ENCODE assay signal across 15 cellular contexts in the genomic region with DNA sequence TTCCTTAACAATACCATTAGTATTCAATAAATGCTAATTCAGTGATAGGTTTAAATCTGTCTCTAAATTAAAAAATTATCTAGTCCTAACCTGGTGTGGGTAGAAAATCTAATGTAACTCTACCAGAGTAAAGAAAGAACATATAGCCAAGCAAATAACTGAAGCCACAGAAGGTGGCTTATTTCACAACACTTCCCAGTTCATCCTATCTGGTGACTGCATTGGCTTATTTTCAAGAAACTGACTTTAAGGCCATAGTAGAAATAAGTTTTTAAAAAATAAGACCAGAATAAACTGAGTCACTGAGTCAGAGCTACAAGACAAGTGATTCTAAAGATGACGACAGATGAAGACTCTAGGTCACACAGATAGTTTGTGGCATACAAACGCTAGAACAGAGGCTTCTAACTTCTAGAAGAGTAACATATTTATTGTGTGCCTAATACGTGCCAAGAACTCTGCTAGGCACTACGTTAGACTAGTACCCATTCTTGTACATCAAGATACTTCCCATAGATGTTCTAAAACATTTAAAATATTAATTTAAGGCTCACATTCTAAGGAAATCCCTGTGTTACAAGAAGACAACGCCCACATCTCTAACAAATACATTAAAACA.
"Had no signal": no experiment of that assay in that cellular context is flagged by ENCODE, and none has a peak within 500 bp of the region (broad histone marks: within the 10 kb centered on the region; RNA-seq: fewer than 3 reads in every experiment).

No MANE protein-coding gene starts in this region.

- H3K9me3 ChIP-seq: adrenal gland, colonic mucosa, heart right ventricle, lower lobe of right lung, ovary, right atrium auricular region had no signal

- H3K4me1 ChIP-seq: colonic mucosa, lower lobe of right lung had no signal

- H3K27ac ChIP-seq: colonic mucosa, heart right ventricle, lower lobe of right lung, ovary, right atrium auricular region had no signal

- H3K27ac Mint-ChIP-seq: activated naive CD4-positive, alpha-beta T cell treated with anti-CD3 and anti-CD28 coated beads, Interleukin-2, amount 50 U/mL, for 24 hours; nephron progenitor cell had no signal

- DNase-seq: activated CD4-positive, alpha-beta T cell treated with anti-CD3 and anti-CD28 coated beads, Interleukin-2, amount 50 U/mL, for 4 hours; activated CD4-positive, CD25-positive, alpha-beta regulatory T cell treated with anti-CD3 and anti-CD28 coated beads, Interleukin-2, amount 50 U/mL, for 72 hours; adrenal gland; colonic mucosa; heart right ventricle; left colon; lower lobe of right lung; nephron progenitor cell; ovary; small intestine; stimulated activated CD4-positive, alpha-beta T cell treated with anti-CD3 and anti-CD28 coated beads, Interleukin-4, amount 100 ng/mL, for 24 hours; stimulated activated naive CD4-positive, alpha-beta T cell; trophoblast cell had no signal

- H3K4me3 Mint-ChIP-seq: activated naive CD4-positive, alpha-beta T cell treated with anti-CD3 and anti-CD28 coated beads, Interleukin-2, amount 50 U/mL, for 24 hours; nephron progenitor cell had no signal

- H3K36me3 ChIP-seq: adrenal gland, colonic mucosa, ovary, right atrium auricular region had no signal

- H3K4me3 ChIP-seq: adrenal gland, colonic mucosa, heart right ventricle, lower lobe of right lung, ovary, right atrium auricular region had no signal

- H3K27me3 Mint-ChIP-seq: activated naive CD4-positive, alpha-beta T cell treated with anti-CD3 and anti-CD28 coated beads, Interleukin-2, amount 50 U/mL, for 24 hours had no signal

- H3K27me3 ChIP-seq: adrenal gland, colonic mucosa, heart right ventricle, ovary, right atrium auricular region had no signal

- H3K9me3 Mint-ChIP-seq: activated naive CD4-positive, alpha-beta T cell treated with anti-CD3 and anti-CD28 coated beads, Interleukin-2, amount 50 U/mL, for 24 hours; nephron progenitor cell had no signal
